10 cellular contexts compared by ENCODE assay signal in genomic region chr17:6712058-6712853, GRCh38. TPM values are rescaled to one million over a fixed set of nuclear protein-coding genes. Genes with fewer than 3 reads are reported as not detected.
DNase-seq lines count a peak whose midpoint lies in the region; ATAC-seq and TF ChIP-seq lines count a peak whose summit lies in the region.
"Had no signal": no experiment of that assay in that cellular context is flagged by ENCODE, and none has a peak within 500 bp of the region (broad histone marks: within the 10 kb centered on the region; RNA-seq: fewer than 3 reads in every experiment).

No MANE protein-coding gene starts in this region.

- H3K36me3 ChIP-seq in testis (ENCODE audit: low read depth, missing control alignments) = no peaks in the 10 kb centered on the region
- no peaks in the 10 kb centered on the region for H3K36me3 ChIP-seq in uterus

- H3K4me1 Mint-ChIP-seq in activated T-cell treated with anti-CD3 and anti-CD28 coated beads, Interleukin-2, amount 50 U/mL, for 72 hours (ENCODE audit: low read depth) = peaks cover 14% of the 10 kb centered on the region

- peak in 1 of 3 experiments; percentile 3 for TF ChIP-seq CTCF in testis (IDR thresholded peaks at IDR 0.05)
- no peak for TF ChIP-seq CTCF in uterus (IDR thresholded peaks at IDR 0.05)

- H3K27me3 ChIP-seq in testis (no peaks in the 10 kb centered on the region), uterus (peaks cover 0 to 9% of the 10 kb centered on the region in 2 donors)

- no peak for ATAC-seq in activated T-cell treated with anti-CD3 and anti-CD28 coated beads, Interleukin-2, amount 50 U/mL, for 72 hours (replicated peaks in 1 of 2)
- ATAC-seq in HG03025 (IDR thresholded peaks at IDR 0.05; ENCODE audit: low FRiP score, unreplicated experiment) = no peak

- H3K4me3 ChIP-seq in testis (no peak overlapping the region), uterus (no peak overlapping the region)

- H3K9me3 Mint-ChIP-seq in activated T-cell treated with anti-CD3 and anti-CD28 coated beads, Interleukin-2, amount 50 U/mL, for 72 hours = peaks cover 0 to 3% of the 10 kb centered on the region in 2 donors

- DNase-seq in activated T-cell treated with anti-CD3 and anti-CD28 coated beads, Interleukin-2, amount 50 U/mL, for 72 hours = no peak
- no peak for DNase-seq in activated T-cell treated with anti-CD3 and anti-CD28 coated beads, Interleukin-2, amount 50 U/mL, for 1 hour
- DNase-seq in anterior cingulate cortex (lab: John Stamatoyannopoulos, UW) (peak in 49 of 58 donors; percentile 11 to 90 (median 55)), iris pigment epithelial cell (ENCODE audit: low read depth) (peak; percentile 8), testis (peak; percentile 66), uterus (no peak), NCI-H524 (lab: John Stamatoyannopoulos, UW) (no peak)
- DNase-seq: stimulated activated CD4-positive, alpha-beta T cell treated with anti-CD3 and anti-CD28 coated beads, Interleukin-15, amount 100 ng/mL, for 24 hours had no signal

- WGBS in testis, 2 donors = 14 to 17% methylated on average over 11 of the region's 11 CpGs

- H3K36me3 Mint-ChIP-seq in activated T-cell treated with anti-CD3 and anti-CD28 coated beads, Interleukin-2, amount 50 U/mL, for 72 hours (ENCODE audit: insufficient read depth in 2 of 2) = peaks cover 4 to 5% of the 10 kb centered on the region in 2 donors

- peak overlapping the region; percentile 57 to 81 for H3K4me3 Mint-ChIP-seq in activated T-cell treated with anti-CD3 and anti-CD28 coated beads, Interleukin-2, amount 50 U/mL, for 72 hours

- H3K27ac ChIP-seq in testis = no peak overlapping the region
- no peak overlapping the region for H3K27ac ChIP-seq in uterus
- H3K27ac ChIP-seq: C4-2B had no signal

- H3K27ac Mint-ChIP-seq in activated T-cell treated with anti-CD3 and anti-CD28 coated beads, Interleukin-2, amount 50 U/mL, for 72 hours = no peak overlapping the region

- intact Hi-C loops in testis (cut with DNase I; ENCODE audit: low total_unique reads) (no loop called here), uterus (cut with DNase I; ENCODE audit: low total_unique reads) (no loop called here)

- H3K4me1 ChIP-seq in testis (peaks cover 13% of the 10 kb centered on the region), uterus (no peaks in the 10 kb centered on the region)

- H3K9me3 ChIP-seq in testis (no peaks in the 10 kb centered on the region), uterus (peaks cover 0 to 6% of the 10 kb centered on the region in 2 donors)

- TF ChIP-seq POLR2A in testis (IDR thresholded peaks at IDR 0.05) (no peak), uterus (IDR thresholded peaks at IDR 0.05) (no peak)

- peaks cover 69% of the 10 kb centered on the region for H3K27me3 Mint-ChIP-seq in activated T-cell treated with anti-CD3 and anti-CD28 coated beads, Interleukin-2, amount 50 U/mL, for 72 hours (ENCODE audit: low read depth)

RNA-seq across cellular contexts. Expression of gene SLC13A5, which starts 0.9 kb away (rescaled TPM):
- total RNA-seq in activated T-cell treated with anti-CD3 and anti-CD28 coated beads, Interleukin-2, amount 50 U/mL, for 72 hours = under 1 TPM in 1 of 2 donors, not detected in 1; 0.22 TPM
- total RNA-seq in testis (1 to 10 TPM; 3.1 to 3.3 TPM), uterus (1 to 10 TPM in 1 of 4 donors, under 1 TPM in 1, not detected in 2; 0.61 to 2.8 TPM)
- 13.0 TPM for polyA plus RNA-seq in testis (ENCODE audit: insufficient read depth, low read depth, low replicate concordance)

RNA-seq across cellular contexts. Expression of gene XAF1, which starts 43.6 kb away (rescaled TPM):
- total RNA-seq in activated T-cell treated with anti-CD3 and anti-CD28 coated beads, Interleukin-2, amount 50 U/mL, for 72 hours = 10 to 100 TPM; 19.1 to 31.1 TPM
- total RNA-seq in testis (10 to 100 TPM; 26.8 to 39.6 TPM), uterus (100 to 1,000 TPM in 1 of 4 donors, 10 to 100 TPM in 3; 16.5 to 139 (median 63.9) TPM)
- polyA plus RNA-seq in testis (ENCODE audit: insufficient read depth, low read depth, low replicate concordance) = 10.4 TPM

Comparison
In these comparisons a context has a peak if more than half of its experiments do, and no peak if none do; other contexts are left out.
1. DNase-seq: peak in anterior cingulate cortex (49 of 58), iris pigment epithelial cell (single experiment) and testis (single experiment); none in activated T-cell treated with anti-CD3 and anti-CD28 coated beads, Interleukin-2, amount 50 U/mL, for 72 hours (0 of 2), activated T-cell treated with anti-CD3 and anti-CD28 coated beads, Interleukin-2, amount 50 U/mL, for 1 hour (single experiment), uterus (0 of 2) and NCI-H524 (0 of 2).